ENCODE assay signal across 1 cellular context in the genomic region with DNA sequence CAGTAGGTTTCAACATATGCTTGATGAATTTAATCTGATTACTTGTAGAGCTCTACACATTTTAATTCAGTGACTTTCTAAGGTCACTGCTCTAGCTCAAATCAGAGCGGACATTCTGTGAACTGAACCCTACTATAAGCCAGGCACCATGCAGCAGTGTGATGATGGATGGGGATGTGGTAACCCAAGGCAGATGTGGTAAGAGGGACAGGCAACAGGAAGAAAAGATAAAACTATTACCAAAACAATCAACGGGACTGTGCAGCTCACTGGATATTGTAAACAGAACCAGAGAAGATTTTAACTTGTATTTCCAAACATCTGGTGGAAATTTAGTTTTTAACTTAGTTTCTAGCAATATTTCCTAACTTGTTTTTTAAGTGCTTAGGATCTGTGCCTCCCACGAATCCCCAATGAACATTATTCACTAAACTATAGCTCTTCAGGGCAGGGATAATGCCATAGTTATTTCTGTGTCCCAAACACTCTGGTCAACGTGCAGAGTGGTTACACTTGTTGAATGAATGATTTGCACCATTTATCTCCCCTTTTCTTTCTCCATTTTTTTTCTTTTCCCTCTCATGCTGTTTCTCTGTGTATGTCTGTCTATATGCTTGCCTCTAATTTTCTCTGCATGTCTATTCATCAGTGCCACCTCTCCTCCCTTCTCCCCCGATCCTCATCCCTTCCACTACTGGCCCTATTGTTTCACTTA.
A peak's percentile ranks its signal among the peaks of the same experiment; 100 is the strongest.
TF ChIP-seq lines count a peak whose summit lies in the region.

No MANE protein-coding gene starts in this region.

TF ChIP-seq in K562, 482 proteins besides CTCF, POLR2A, EP300 and RAD21 (continued from another document and continues in another):
- TF ChIP-seq, protein P1, sequence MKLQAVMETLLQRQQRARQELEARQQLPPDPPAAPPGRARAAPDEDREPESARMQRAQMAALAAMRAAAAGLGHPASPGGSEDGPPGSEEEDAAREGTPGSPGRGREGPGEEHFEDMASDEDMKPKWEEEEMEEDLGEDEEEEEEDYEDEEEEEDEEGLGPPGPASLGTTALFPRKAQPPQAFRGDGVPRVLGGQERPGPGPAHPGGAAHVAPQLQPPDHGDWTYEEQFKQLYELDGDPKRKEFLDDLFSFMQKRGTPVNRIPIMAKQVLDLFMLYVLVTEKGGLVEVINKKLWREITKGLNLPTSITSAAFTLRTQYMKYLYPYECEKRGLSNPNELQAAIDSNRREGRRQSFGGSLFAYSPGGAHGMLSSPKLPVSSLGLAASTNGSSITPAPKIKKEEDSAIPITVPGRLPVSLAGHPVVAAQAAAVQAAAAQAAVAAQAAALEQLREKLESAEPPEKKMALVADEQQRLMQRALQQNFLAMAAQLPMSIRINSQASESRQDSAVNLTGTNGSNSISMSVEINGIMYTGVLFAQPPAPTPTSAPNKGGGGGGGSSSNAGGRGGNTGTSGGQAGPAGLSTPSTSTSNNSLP (IDR thresholded peaks at IDR 0.05; ENCODE audit: borderline replicate concordance, low read depth, low read length), result no peak
- TF ChIP-seq CBFA2T3 (IDR thresholded peaks at IDR 0.05) (peak; percentile 66), CBFA2T2 (conservative IDR thresholded peaks at IDR 0.05) (peak; percentile 18), ZC3H4 (CRISPR knock-in tag; IDR thresholded peaks at IDR 0.05; ENCODE audit: borderline replicate concordance) (no peak), CBX1 (IDR thresholded peaks at IDR 0.05; ENCODE audit: low read depth) (no peak), SMAD3 (CRISPR knock-in tag; conservative IDR thresholded peaks at IDR 0.05) (no peak), RBM17 (IDR thresholded peaks at IDR 0.05; ENCODE audit: borderline replicate concordance, low read depth, low read length) (no peak), CTBP1 (IDR thresholded peaks at IDR 0.05; ENCODE audit: borderline replicate concordance) (peak; percentile 39; the same call in 1 of the 2 replicates), SIN3A (IDR thresholded peaks at IDR 0.05; ENCODE audit: borderline replicate concordance in 2 of 2, control insufficient read depth in 1 of 2, low read depth in 2 of 2, low read length in 2 of 2) (no peak), TAF1 (IDR thresholded peaks at IDR 0.05; ENCODE audit: control insufficient read depth, extremely low read depth, insufficient read depth, low read length, severe bottlenecking) (no peak), TAL1 (IDR thresholded peaks at IDR 0.05) (peak; percentile 26; the same call in 1 of the 2 replicates), ESRRB (CRISPR knock-in tag; IDR thresholded peaks at IDR 0.05; ENCODE audit: borderline replicate concordance) (no peak), GABPA (tag; conservative IDR thresholded peaks at IDR 0.05; ENCODE audit: low read depth) (no peak), SP2 (IDR thresholded peaks at IDR 0.05; ENCODE audit: extremely low read depth, low read depth, low read length, poor library complexity, severe bottlenecking) (no peak), GATAD2A (IDR thresholded peaks at IDR 0.05) (no peak), SMARCE1 (IDR thresholded peaks at IDR 0.05) (no peak), ZNF12 (CRISPR knock-in tag; IDR thresholded peaks at IDR 0.05) (no peak), TAF7 (tag; IDR thresholded peaks at IDR 0.05) (no peak), SREBF2 (CRISPR knock-in tag; IDR thresholded peaks at IDR 0.05) (no peak), U2AF1 (optimal IDR thresholded peaks at IDR 0.05; ENCODE audit: low read depth, low read length) (no peak), ZNF699 (CRISPR knock-in tag; IDR thresholded peaks at IDR 0.05; ENCODE audit: insufficient replicate concordance) (no peak), ZEB2 (IDR thresholded peaks at IDR 0.05) (no peak), ZNF584 (CRISPR knock-in tag; IDR thresholded peaks at IDR 0.05; ENCODE audit: low read depth) (no peak), SREBF1 (IDR thresholded peaks at IDR 0.05; ENCODE audit: borderline replicate concordance, low read depth, low read length) (no peak), CSDE1 (IDR thresholded peaks at IDR 0.05) (no peak), TEAD1 (CRISPR knock-in tag; IDR thresholded peaks at IDR 0.05) (no peak), ZNF232 (CRISPR knock-in tag; IDR thresholded peaks at IDR 0.05) (no peak), ZSCAN32 (CRISPR knock-in tag; IDR thresholded peaks at IDR 0.05) (no peak), RAD51 (IDR thresholded peaks at IDR 0.05; ENCODE audit: borderline replicate concordance, low read depth) (no peak), ZNF766 (CRISPR knock-in tag; conservative IDR thresholded peaks at IDR 0.05) (no peak)
- TF ChIP-seq, protein P2, sequence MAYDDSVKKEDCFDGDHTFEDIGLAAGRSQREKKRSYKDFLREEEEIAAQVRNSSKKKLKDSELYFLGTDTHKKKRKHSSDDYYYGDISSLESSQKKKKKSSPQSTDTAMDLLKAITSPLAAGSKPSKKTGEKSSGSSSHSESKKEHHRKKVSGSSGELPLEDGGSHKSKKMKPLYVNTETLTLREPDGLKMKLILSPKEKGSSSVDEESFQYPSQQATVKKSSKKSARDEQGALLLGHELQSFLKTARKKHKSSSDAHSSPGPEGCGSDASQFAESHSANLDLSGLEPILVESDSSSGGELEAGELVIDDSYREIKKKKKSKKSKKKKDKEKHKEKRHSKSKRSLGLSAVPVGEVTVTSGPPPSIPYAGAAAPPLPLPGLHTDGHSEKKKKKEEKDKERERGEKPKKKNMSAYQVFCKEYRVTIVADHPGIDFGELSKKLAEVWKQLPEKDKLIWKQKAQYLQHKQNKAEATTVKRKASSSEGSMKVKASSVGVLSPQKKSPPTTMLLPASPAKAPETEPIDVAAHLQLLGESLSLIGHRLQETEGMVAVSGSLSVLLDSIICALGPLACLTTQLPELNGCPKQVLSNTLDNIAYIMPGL (CRISPR knock-in tag; IDR thresholded peaks at IDR 0.05), result no peak
- TF ChIP-seq, protein P3, sequence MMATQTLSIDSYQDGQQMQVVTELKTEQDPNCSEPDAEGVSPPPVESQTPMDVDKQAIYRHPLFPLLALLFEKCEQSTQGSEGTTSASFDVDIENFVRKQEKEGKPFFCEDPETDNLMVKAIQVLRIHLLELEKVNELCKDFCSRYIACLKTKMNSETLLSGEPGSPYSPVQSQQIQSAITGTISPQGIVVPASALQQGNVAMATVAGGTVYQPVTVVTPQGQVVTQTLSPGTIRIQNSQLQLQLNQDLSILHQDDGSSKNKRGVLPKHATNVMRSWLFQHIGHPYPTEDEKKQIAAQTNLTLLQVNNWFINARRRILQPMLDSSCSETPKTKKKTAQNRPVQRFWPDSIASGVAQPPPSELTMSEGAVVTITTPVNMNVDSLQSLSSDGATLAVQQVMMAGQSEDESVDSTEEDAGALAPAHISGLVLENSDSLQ (IDR thresholded peaks at IDR 0.05), result peak; percentile 41; the same call in 1 of the 2 replicates
- TF ChIP-seq, protein P4, sequence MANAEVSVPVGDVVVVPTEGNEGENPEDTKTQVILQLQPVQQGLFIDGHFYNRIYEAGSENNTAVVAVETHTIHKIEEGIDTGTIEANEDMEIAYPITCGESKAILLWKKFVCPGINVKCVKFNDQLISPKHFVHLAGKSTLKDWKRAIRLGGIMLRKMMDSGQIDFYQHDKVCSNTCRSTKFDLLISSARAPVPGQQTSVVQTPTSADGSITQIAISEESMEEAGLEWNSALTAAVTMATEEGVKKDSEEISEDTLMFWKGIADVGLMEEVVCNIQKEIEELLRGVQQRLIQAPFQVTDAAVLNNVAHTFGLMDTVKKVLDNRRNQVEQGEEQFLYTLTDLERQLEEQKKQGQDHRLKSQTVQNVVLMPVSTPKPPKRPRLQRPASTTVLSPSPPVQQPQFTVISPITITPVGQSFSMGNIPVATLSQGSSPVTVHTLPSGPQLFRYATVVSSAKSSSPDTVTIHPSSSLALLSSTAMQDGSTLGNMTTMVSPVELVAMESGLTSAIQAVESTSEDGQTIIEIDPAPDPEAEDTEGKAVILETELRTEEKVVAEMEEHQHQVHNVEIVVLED (CRISPR knock-in tag; IDR thresholded peaks at IDR 0.05), result no peak
- TF ChIP-seq, protein P5, sequence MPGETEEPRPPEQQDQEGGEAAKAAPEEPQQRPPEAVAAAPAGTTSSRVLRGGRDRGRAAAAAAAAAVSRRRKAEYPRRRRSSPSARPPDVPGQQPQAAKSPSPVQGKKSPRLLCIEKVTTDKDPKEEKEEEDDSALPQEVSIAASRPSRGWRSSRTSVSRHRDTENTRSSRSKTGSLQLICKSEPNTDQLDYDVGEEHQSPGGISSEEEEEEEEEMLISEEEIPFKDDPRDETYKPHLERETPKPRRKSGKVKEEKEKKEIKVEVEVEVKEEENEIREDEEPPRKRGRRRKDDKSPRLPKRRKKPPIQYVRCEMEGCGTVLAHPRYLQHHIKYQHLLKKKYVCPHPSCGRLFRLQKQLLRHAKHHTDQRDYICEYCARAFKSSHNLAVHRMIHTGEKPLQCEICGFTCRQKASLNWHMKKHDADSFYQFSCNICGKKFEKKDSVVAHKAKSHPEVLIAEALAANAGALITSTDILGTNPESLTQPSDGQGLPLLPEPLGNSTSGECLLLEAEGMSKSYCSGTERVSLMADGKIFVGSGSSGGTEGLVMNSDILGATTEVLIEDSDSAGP (CRISPR knock-in tag; IDR thresholded peaks at IDR 0.05), result no peak
- TF ChIP-seq, protein P6, sequence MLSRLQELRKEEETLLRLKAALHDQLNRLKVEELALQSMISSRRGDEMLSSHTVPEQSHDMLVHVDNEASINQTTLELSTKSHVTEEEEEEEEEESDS (CRISPR knock-in tag; IDR thresholded peaks at IDR 0.05), result no peak
- TF ChIP-seq, protein P7, sequence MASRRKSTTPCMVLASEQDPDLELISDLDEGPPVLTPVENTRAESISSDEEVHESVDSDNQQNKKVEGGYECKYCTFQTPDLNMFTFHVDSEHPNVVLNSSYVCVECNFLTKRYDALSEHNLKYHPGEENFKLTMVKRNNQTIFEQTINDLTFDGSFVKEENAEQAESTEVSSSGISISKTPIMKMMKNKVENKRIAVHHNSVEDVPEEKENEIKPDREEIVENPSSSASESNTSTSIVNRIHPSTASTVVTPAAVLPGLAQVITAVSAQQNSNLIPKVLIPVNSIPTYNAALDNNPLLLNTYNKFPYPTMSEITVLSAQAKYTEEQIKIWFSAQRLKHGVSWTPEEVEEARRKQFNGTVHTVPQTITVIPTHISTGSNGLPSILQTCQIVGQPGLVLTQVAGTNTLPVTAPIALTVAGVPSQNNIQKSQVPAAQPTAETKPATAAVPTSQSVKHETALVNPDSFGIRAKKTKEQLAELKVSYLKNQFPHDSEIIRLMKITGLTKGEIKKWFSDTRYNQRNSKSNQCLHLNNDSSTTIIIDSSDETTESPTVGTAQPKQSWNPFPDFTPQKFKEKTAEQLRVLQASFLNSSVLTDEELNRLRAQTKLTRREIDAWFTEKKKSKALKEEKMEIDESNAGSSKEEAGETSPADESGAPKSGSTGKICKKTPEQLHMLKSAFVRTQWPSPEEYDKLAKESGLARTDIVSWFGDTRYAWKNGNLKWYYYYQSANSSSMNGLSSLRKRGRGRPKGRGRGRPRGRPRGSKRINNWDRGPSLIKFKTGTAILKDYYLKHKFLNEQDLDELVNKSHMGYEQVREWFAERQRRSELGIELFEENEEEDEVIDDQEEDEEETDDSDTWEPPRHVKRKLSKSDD (conservative IDR thresholded peaks at IDR 0.05; ENCODE audit: low read length), result no peak
- TF ChIP-seq, protein P8, sequence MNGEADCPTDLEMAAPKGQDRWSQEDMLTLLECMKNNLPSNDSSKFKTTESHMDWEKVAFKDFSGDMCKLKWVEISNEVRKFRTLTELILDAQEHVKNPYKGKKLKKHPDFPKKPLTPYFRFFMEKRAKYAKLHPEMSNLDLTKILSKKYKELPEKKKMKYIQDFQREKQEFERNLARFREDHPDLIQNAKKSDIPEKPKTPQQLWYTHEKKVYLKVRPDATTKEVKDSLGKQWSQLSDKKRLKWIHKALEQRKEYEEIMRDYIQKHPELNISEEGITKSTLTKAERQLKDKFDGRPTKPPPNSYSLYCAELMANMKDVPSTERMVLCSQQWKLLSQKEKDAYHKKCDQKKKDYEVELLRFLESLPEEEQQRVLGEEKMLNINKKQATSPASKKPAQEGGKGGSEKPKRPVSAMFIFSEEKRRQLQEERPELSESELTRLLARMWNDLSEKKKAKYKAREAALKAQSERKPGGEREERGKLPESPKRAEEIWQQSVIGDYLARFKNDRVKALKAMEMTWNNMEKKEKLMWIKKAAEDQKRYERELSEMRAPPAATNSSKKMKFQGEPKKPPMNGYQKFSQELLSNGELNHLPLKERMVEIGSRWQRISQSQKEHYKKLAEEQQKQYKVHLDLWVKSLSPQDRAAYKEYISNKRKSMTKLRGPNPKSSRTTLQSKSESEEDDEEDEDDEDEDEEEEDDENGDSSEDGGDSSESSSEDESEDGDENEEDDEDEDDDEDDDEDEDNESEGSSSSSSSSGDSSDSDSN (IDR thresholded peaks at IDR 0.05; ENCODE audit: borderline replicate concordance in 1 of 2, low read depth in 2 of 2, low read length in 2 of 2), result no peak
- TF ChIP-seq, protein P9, sequence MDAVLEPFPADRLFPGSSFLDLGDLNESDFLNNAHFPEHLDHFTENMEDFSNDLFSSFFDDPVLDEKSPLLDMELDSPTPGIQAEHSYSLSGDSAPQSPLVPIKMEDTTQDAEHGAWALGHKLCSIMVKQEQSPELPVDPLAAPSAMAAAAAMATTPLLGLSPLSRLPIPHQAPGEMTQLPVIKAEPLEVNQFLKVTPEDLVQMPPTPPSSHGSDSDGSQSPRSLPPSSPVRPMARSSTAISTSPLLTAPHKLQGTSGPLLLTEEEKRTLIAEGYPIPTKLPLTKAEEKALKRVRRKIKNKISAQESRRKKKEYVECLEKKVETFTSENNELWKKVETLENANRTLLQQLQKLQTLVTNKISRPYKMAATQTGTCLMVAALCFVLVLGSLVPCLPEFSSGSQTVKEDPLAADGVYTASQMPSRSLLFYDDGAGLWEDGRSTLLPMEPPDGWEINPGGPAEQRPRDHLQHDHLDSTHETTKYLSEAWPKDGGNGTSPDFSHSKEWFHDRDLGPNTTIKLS (IDR thresholded peaks at IDR 0.05; ENCODE audit: borderline replicate concordance, low read depth), result no peak
- TF ChIP-seq, protein P10, sequence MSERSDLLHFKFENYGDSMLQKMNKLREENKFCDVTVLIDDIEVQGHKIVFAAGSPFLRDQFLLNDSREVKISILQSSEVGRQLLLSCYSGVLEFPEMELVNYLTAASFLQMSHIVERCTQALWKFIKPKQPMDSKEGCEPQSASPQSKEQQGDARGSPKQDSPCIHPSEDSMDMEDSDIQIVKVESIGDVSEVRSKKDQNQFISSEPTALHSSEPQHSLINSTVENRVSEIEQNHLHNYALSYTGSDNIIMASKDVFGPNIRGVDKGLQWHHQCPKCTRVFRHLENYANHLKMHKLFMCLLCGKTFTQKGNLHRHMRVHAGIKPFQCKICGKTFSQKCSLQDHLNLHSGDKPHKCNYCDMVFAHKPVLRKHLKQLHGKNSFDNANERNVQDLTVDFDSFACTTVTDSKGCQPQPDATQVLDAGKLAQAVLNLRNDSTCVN (CRISPR knock-in tag; IDR thresholded peaks at IDR 0.05), result no peak
- TF ChIP-seq, protein P11, sequence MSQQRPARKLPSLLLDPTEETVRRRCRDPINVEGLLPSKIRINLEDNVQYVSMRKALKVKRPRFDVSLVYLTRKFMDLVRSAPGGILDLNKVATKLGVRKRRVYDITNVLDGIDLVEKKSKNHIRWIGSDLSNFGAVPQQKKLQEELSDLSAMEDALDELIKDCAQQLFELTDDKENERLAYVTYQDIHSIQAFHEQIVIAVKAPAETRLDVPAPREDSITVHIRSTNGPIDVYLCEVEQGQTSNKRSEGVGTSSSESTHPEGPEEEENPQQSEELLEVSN (IDR thresholded peaks at IDR 0.05; ENCODE audit: borderline replicate concordance in 1 of 2, extremely low read depth in 1 of 2, insufficient read depth in 1 of 2, insufficient read length in 1 of 2, low read depth in 1 of 2, low read length in 1 of 2, poor library complexity in 1 of 2, severe bottlenecking in 1 of 2), result no peak
- TF ChIP-seq, protein P12, sequence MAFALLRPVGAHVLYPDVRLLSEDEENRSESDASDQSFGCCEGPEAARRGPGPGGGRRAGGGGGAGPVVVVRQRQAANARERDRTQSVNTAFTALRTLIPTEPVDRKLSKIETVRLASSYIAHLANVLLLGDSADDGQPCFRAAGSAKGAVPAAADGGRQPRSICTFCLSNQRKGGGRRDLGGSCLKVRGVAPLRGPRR (CRISPR knock-in tag; IDR thresholded peaks at IDR 0.05), result no peak
